In the genomic region with DNA sequence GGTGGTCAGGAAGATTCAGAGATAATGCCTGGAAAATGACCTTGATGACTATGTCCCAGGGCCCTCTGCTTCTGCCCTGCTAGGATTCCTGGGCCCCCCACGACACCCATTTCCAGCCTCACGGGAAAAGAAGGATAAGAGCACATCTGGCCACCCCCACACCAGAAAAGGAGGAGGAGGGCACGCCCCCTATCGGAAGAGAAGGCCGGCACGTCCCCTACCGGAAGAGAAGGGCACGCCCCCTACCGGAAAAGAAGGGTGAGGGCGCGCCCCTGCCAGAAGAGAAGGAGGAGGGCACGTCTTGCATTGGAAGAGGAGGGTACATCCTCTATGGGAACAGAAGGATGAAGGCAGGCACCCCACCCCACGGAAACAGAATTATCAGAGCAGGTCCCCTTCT, we compare ENCODE assay signal across 1 cellular context.
TF ChIP-seq lines count a peak whose summit lies in the region.

No MANE protein-coding gene starts in this region.

TF ChIP-seq in HepG2, 621 proteins besides CTCF, POLR2A, EP300 and RAD21 (continued from another document and continues in another):
- TF ChIP-seq HIC2 (CRISPR knock-in tag; IDR thresholded peaks at IDR 0.05; ENCODE audit: low read depth) (no peak), MAF1 (CRISPR knock-in tag; IDR thresholded peaks at IDR 0.05; ENCODE audit: borderline replicate concordance) (no peak), SALL1 (CRISPR knock-in tag; IDR thresholded peaks at IDR 0.05) (0 out of 2 replicates have a peak, but pooled peaks have one; percentile 16), SALL2 (CRISPR knock-in tag; IDR thresholded peaks at IDR 0.05) (0 out of 2 replicates have a peak, but pooled peaks have one; percentile 40), SP1 (IDR thresholded peaks at IDR 0.05) (no peak), SP1 (CRISPR knock-in tag; IDR thresholded peaks at IDR 0.05) (peak; percentile 37; the same call in 1 of the 2 replicates), SOX13 (IDR thresholded peaks at IDR 0.05) (no peak), SOX13 (CRISPR knock-in tag; conservative IDR thresholded peaks at IDR 0.05 in 1 of 2, IDR thresholded peaks at IDR 0.05 in 1 of 2) (no peak; a peak in 1 of 4 replicates), ZNF256 (CRISPR knock-in tag; conservative IDR thresholded peaks at IDR 0.05) (no peak), MIER2 (CRISPR knock-in tag; IDR thresholded peaks at IDR 0.05) (0 out of 2 replicates have a peak, but pooled peaks have one; percentile 24), LBX2 (CRISPR knock-in tag; IDR thresholded peaks at IDR 0.05; ENCODE audit: borderline replicate concordance) (no peak), TOPORS (CRISPR knock-in tag; IDR thresholded peaks at IDR 0.05) (no peak), NCOR1 (IDR thresholded peaks at IDR 0.05; ENCODE audit: borderline replicate concordance, low read length) (no peak), ZNF841 (CRISPR knock-in tag; IDR thresholded peaks at IDR 0.05; ENCODE audit: borderline replicate concordance) (no peak), TAF15 (IDR thresholded peaks at IDR 0.05; ENCODE audit: low read depth, low read length, poor library complexity, severe bottlenecking) (no peak), ATF6 (CRISPR knock-in tag; conservative IDR thresholded peaks at IDR 0.05) (no peak), ZNF407 (CRISPR knock-in tag; IDR thresholded peaks at IDR 0.05; ENCODE audit: not compliant biosample characterization) (no peak), FOXM1 (CRISPR knock-in tag; IDR thresholded peaks at IDR 0.05) (no peak), ZNF468 (CRISPR knock-in tag; IDR thresholded peaks at IDR 0.05) (no peak), SMC3 (IDR thresholded peaks at IDR 0.05; ENCODE audit: low read length) (peak; percentile 44; the same call in 1 of the 2 replicates), GABPB1 (CRISPR knock-in tag; IDR thresholded peaks at IDR 0.05) (peak; percentile 77), ETV5 (CRISPR knock-in tag; IDR thresholded peaks at IDR 0.05; ENCODE audit: borderline replicate concordance) (peak; percentile 95), GLMP (CRISPR knock-in tag; IDR thresholded peaks at IDR 0.05; ENCODE audit: borderline replicate concordance) (no peak), PATZ1 (CRISPR knock-in tag; IDR thresholded peaks at IDR 0.05) (peak; percentile 68), MNT (IDR thresholded peaks at IDR 0.05) (no peak), RARG (CRISPR knock-in tag; IDR thresholded peaks at IDR 0.05; ENCODE audit: low read depth) (no peak), NFYC (CRISPR knock-in tag; IDR thresholded peaks at IDR 0.05) (no peak), KLF13 (CRISPR knock-in tag; IDR thresholded peaks at IDR 0.05) (no peak), PHF8 (CRISPR knock-in tag; IDR thresholded peaks at IDR 0.05) (no peak), ZNF747 (CRISPR knock-in tag; IDR thresholded peaks at IDR 0.05; ENCODE audit: borderline replicate concordance) (no peak)
- TF ChIP-seq, protein P1, sequence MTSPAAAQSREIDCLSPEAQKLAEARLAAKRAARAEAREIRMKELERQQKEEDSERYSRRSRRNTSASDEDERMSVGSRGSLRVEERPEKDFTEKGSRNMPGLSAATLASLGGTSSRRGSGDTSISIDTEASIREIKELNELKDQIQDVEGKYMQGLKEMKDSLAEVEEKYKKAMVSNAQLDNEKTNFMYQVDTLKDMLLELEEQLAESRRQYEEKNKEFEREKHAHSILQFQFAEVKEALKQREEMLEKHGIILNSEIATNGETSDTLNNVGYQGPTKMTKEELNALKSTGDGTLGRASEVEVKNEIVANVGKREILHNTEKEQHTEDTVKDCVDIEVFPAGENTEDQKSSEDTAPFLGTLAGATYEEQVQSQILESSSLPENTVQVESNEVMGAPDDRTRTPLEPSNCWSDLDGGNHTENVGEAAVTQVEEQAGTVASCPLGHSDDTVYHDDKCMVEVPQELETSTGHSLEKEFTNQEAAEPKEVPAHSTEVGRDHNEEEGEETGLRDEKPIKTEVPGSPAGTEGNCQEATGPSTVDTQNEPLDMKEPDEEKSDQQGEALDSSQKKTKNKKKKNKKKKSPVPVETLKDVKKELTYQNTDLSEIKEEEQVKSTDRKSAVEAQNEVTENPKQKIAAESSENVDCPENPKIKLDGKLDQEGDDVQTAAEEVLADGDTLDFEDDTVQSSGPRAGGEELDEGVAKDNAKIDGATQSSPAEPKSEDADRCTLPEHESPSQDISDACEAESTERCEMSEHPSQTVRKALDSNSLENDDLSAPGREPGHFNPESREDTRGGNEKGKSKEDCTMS (CRISPR knock-in tag; conservative IDR thresholded peaks at IDR 0.05), result no peak
- TF ChIP-seq, protein P2, sequence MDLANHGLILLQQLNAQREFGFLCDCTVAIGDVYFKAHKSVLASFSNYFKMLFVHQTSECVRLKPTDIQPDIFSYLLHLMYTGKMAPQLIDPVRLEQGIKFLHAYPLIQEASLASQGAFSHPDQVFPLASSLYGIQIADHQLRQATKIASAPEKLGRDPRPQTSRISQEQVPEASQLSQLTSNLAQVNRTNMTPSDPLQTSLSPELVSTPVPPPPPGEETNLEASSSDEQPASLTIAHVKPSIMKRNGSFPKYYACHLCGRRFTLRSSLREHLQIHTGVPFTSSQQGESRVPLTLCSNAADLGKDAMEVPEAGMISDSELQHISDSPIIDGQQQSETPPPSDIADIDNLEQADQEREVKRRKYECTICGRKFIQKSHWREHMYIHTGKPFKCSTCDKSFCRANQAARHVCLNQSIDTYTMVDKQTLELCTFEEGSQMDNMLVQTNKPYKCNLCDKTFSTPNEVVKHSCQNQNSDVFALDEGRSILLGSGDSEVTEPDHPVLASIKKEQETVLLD (CRISPR knock-in tag; IDR thresholded peaks at IDR 0.05; ENCODE audit: low read depth), result no peak
